8 cellular contexts compared by ENCODE assay signal in the genomic region with DNA sequence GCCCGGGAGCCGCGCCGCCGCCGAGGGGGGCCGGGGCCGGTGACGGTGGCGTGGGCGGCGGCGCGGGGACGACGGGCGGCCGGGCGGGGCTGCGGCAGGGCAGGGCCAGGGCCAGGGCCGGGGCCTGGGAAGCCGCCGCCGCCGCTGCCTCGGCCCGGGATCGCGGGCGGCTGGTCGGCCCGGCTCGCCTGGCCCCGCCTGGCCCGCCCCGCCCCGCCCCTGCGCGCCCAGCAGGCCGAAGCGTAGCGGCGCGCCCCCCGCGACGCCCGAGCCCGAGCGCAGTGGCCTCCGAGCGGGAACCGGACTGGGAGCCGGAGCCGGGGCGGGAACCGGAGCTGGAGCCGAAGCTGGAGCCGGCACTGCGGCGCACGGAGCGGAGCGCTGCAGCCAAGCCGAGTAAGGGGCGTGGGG. TPM values are rescaled to one million over a fixed set of nuclear protein-coding genes. Genes with fewer than 3 reads are reported as not detected.
A peak's percentile ranks its signal among the peaks of the same experiment; 100 is the strongest.
DNase-seq lines count a peak whose midpoint lies in the region; ATAC-seq and TF ChIP-seq lines count a peak whose summit lies in the region.

BEAN1 (plus strand) TSS at position 260 of the 411 bp plus-strand sequence. CDS start 10,382 bp downstream, outside the sequence.

- peaks cover 7% of the 10 kb centered on the region for H3K4me1 Mint-ChIP-seq in activated T-cell treated with anti-CD3 and anti-CD28 coated beads, Interleukin-2, amount 50 U/mL, for 24 hours (ENCODE audit: low read depth)

- peak within 1 kb of the TSS; percentile 21 for H3K4me3 ChIP-seq in astrocyte of the spinal cord (ENCODE audit: low read depth, low read length)
- H3K4me3 ChIP-seq in thoracic aorta: peak within 1 kb of the TSS; percentile 69

- H3K4me1 ChIP-seq in thoracic aorta (ENCODE audit: control insufficient read depth in 1 of 2, low read depth in 2 of 2): peaks cover 6 to 16% of the 10 kb centered on the region in 2 donors

- no peaks in the 10 kb centered on the region for H3K27me3 ChIP-seq in thoracic aorta (replicated peaks; ENCODE audit: insufficient read depth)

- H3K27ac ChIP-seq in thoracic aorta: no peak within 1 kb of the TSS

- H3K4me3 Mint-ChIP-seq in activated T-cell treated with anti-CD3 and anti-CD28 coated beads, Interleukin-2, amount 50 U/mL, for 24 hours: peak within 1 kb of the TSS; percentile 47

- no peaks in the 10 kb centered on the region for H3K36me3 ChIP-seq in thoracic aorta

- in situ Hi-C loops in astrocyte of the spinal cord (cut with HindIII; ENCODE audit: low sequenced_read_pairs): no loop called here

- no peaks in the 10 kb centered on the region for H3K36me3 Mint-ChIP-seq in activated T-cell treated with anti-CD3 and anti-CD28 coated beads, Interleukin-2, amount 50 U/mL, for 24 hours (ENCODE audit: low read depth)

- H3K9me3 ChIP-seq in thoracic aorta: no peaks in the 10 kb centered on the region

- no peaks in the 10 kb centered on the region for H3K9me3 Mint-ChIP-seq in activated T-cell treated with anti-CD3 and anti-CD28 coated beads, Interleukin-2, amount 50 U/mL, for 24 hours

- peaks cover 73% of the 10 kb centered on the region for H3K27me3 Mint-ChIP-seq in activated T-cell treated with anti-CD3 and anti-CD28 coated beads, Interleukin-2, amount 50 U/mL, for 24 hours

- ATAC-seq in thoracic aorta (ENCODE audit: insufficient number of reproducible peaks, low FRiP score, low read depth): no peak
- ATAC-seq in HG03565 (IDR thresholded peaks at IDR 0.05; ENCODE audit: unreplicated experiment): no peak
- no peak for ATAC-seq in GM19035 (IDR thresholded peaks at IDR 0.05; ENCODE audit: unreplicated experiment)

- no peak for TF ChIP-seq CTCF in astrocyte of the spinal cord (IDR thresholded peaks at IDR 0.05; ENCODE audit: low read depth, low read length)
- TF ChIP-seq CTCF in thoracic aorta (IDR thresholded peaks at IDR 0.05): no peak

- DNase-seq in activated T-cell treated with anti-CD3 and anti-CD28 coated beads, Interleukin-2, amount 50 U/mL, for 24 hours: no peak
- DNase-seq in activated T-cell treated with anti-CD3 and anti-CD28 coated beads for 4 hours (no peak), astrocyte of the spinal cord (ENCODE audit: low read depth, low spot score) (no peak), islet precursor cell (peak; percentile 61), thoracic aorta (ENCODE audit: low spot score) (no peak)
- DNase-seq in stimulated activated CD8-positive, alpha-beta memory T cell treated with anti-CD3 and anti-CD28 coated beads, Interleukin-4, amount 100 ng/mL, for 48 hours: no peak

- H3K27ac Mint-ChIP-seq in activated T-cell treated with anti-CD3 and anti-CD28 coated beads, Interleukin-2, amount 50 U/mL, for 24 hours: no peak within 1 kb of the TSS

RNA-seq across cellular contexts. Expression of gene BEAN1, which starts in this region (rescaled TPM):
- total RNA-seq in thoracic aorta: under 1 TPM in 1 of 2 donors, not detected in 1; 0.28 TPM
